13 cellular contexts compared by ENCODE assay signal in the genomic region with DNA sequence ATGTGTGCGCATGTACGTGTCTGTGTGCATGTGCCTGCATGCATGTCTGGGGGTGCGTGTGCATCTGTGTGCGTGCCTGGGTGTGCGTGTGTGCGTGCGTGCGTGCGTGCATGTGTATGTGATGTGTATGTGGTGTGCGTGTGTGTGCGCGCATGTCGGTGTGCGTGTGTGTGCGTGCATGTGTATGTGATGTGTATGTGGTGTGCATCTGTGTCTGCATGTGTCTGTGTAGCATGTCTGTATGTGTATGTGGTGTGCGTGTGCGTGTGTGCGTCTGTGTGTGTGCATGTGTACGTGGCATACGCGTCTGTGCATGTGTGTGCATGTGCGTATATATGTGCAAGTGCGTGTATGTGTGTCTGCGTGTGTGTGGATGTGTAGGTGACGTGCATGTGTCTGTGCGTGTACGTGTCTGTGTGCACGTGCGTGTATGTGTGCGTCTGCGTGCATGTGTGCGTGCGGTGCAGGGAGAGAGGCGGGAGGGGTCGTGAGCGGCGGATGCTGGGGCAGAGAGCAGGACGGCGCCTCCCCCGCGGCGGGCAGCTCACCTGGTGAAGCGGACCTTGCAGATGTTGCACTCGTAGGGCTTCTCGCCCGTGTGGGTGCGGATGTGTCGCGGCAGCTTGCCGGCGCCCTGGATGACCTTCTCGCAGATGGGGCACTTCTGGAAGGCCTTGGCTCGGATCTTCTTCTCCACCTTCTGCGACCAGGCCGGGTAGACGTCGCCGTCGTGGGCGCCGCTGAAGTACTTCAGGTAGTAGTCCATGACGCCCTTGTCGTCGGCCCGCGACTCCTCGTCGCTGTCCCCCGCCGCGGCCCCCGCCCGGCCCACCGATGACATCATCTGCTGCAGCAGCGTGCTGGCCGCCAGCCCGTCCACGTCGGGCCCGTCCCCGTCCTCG. TPM values are rescaled to one million over a fixed set of nuclear protein-coding genes. Genes with fewer than 3 reads are reported as not detected.
DNase-seq lines count a peak whose midpoint lies in the region; ATAC-seq and TF ChIP-seq lines count a peak whose summit lies in the region.
"Had no signal": no experiment of that assay in that cellular context is flagged by ENCODE, and none has a peak within 500 bp of the region (broad histone marks: within the 10 kb centered on the region; RNA-seq: fewer than 3 reads in every experiment).

No MANE protein-coding gene starts in this region.

- peaks cover 0 to 3% (median 1%) of the 10 kb centered on the region in 3 donors for H3K27me3 Mint-ChIP-seq in CD14-positive monocyte (ENCODE audit: low read depth in 3 of 3)
- no peaks in the 10 kb centered on the region for H3K27me3 Mint-ChIP-seq in dendritic cell treated with granulocyte-macrophage colony-stimulating factor and Interleukin-4, amounts not matched to agents 40 ng/mL and 50 ng/mL, for 4 days
- peaks cover 3% of the 10 kb centered on the region for H3K27me3 Mint-ChIP-seq in neural crest cell (ENCODE audit: low read depth)

- H4K20me1 ChIP-seq in IMR-90 (ENCODE audit: insufficient read depth, low read length): peaks cover 96% of the 10 kb centered on the region

- no peak overlapping the region for H4K8ac ChIP-seq in IMR-90 (ENCODE audit: low read depth in 2 of 2, low read length in 2 of 2)

- no peaks in the 10 kb centered on the region for H3K9me3 ChIP-seq in IMR-90 (ENCODE audit: control insufficient read depth, insufficient read depth, low read length)
- H3K9me3 ChIP-seq: psoas muscle had no signal

- H3K56ac ChIP-seq in IMR-90 (ENCODE audit: extremely low read depth, insufficient read depth, low read length): no peak overlapping the region

- dilution Hi-C loops in IMR-90 (cut with HindIII; ENCODE audit: low sequenced_read_pairs, unreplicated experiment): no loop called here

- no peak overlapping the region for H4K91ac ChIP-seq in IMR-90 (ENCODE audit: insufficient read depth, low read depth, low read length)

- H3K27ac ChIP-seq in IMR-90 (ENCODE audit: insufficient read depth, low read length): no peak overlapping the region

- H3K36me3 Mint-ChIP-seq in CD14-positive monocyte: peaks cover 58 to 75% of the 10 kb centered on the region in 2 donors
- H3K36me3 Mint-ChIP-seq in dendritic cell treated with granulocyte-macrophage colony-stimulating factor and Interleukin-4, amounts not matched to agents 40 ng/mL and 50 ng/mL, for 4 days (ENCODE audit: low read depth): peaks cover 93% of the 10 kb centered on the region
- peaks cover 10% of the 10 kb centered on the region for H3K36me3 Mint-ChIP-seq in neural crest cell (ENCODE audit: low read depth)

- intact Hi-C loops in CD14-positive monocyte (cut with micrococcal nuclease): loop anchor here in 1 of 2 donors (2.0 kb wide), 1 partner anchor 13 kb away; a partner anchor contains a TSS
- intact Hi-C loops in IMR-90 (cut with micrococcal nuclease): no loop called here
- intact Hi-C loops in dendritic cell treated with granulocyte-macrophage colony-stimulating factor and Interleukin-4, amounts not matched to agents 40 ng/mL and 50 ng/mL, for 4 days (cut with micrococcal nuclease): loop anchor here (10.0 kb wide), 1 partner anchor 131 kb away; a partner anchor contains a TSS

- no peak overlapping the region for H2BK20ac ChIP-seq in IMR-90 (ENCODE audit: low read depth, low read length)

- H3K4me2 ChIP-seq in IMR-90 (ENCODE audit: low read depth, low read length): no peak overlapping the region

- H3K9ac ChIP-seq in IMR-90 (ENCODE audit: low read depth, low read length): no peak overlapping the region

- no peak overlapping the region for H2BK15ac ChIP-seq in IMR-90 (ENCODE audit: low read depth, low read length)

- peak overlapping the region; percentile 9; the same call in 1 of the 2 replicates for H2AK5ac ChIP-seq in IMR-90 (ENCODE audit: low read depth, low read length)

- no peaks in the 10 kb centered on the region for H3K27me3 ChIP-seq in IMR-90 (ENCODE audit: control insufficient read depth, insufficient read depth, low read length)

- H3K4me3 Mint-ChIP-seq in CD14-positive monocyte: peak overlapping the region; percentile 83 to 85
- peak overlapping the region; percentile 71 for H3K4me3 Mint-ChIP-seq in dendritic cell treated with granulocyte-macrophage colony-stimulating factor and Interleukin-4, amounts not matched to agents 40 ng/mL and 50 ng/mL, for 4 days
- peak overlapping the region; percentile 22 for H3K4me3 Mint-ChIP-seq in neural crest cell

- BruUV-seq in IMR-90 (replicated peaks; lab: Mats Ljungman, UMichigan): no TSS peak

- H2AFZ ChIP-seq in IMR-90 (replicated peaks; ENCODE audit: low read length, poor library complexity): peak overlapping the region; percentile 23

- H2BK120ac ChIP-seq in IMR-90 (ENCODE audit: low read depth, low read length): no peak overlapping the region

- ATAC-seq in IMR-90 (ENCODE audit: low read depth) (no peak), HG02981 (IDR thresholded peaks at IDR 0.05; ENCODE audit: unreplicated experiment) (no peak)

- peak overlapping the region; percentile 96 to 99 (median 98) for H3K27ac Mint-ChIP-seq in CD14-positive monocyte
- H3K27ac Mint-ChIP-seq in dendritic cell treated with granulocyte-macrophage colony-stimulating factor and Interleukin-4, amounts not matched to agents 40 ng/mL and 50 ng/mL, for 4 days: peak overlapping the region; percentile 77
- no peak overlapping the region for H3K27ac Mint-ChIP-seq in neural crest cell (ENCODE audit: unreplicated experiment)

- no peak overlapping the region for H3K18ac ChIP-seq in IMR-90 (ENCODE audit: low read depth, low read length)

- POLR2A ChIA-PET in IMR-90 (lab: Charles Lee; ENCODE audit: unreplicated experiment): no interaction called here

- peak overlapping the region; percentile 0 for H2BK5ac ChIP-seq in IMR-90 (ENCODE audit: low read depth, low read length, poor library complexity, severe bottlenecking)

- CTCF ChIA-PET in IMR-90 (lab: Yijun Ruan, JAX): no interaction called here

- TF ChIP-seq POLR2A in IMR-90 (IDR thresholded peaks at IDR 0.05; ENCODE audit: low read depth, low read length): no peak

- in situ Hi-C loops in IMR-90 (cut with MboI; ENCODE audit: low sequenced_read_pairs): no loop called here

- no peak overlapping the region for H3K4ac ChIP-seq in IMR-90 (ENCODE audit: low read depth, low read length)

- peaks cover 26% of the 10 kb centered on the region for H3K4me1 ChIP-seq in IMR-90 (ENCODE audit: control insufficient read depth, insufficient read depth, low read length)

- no peak overlapping the region for H3K4me3 ChIP-seq in IMR-90 (ENCODE audit: insufficient read depth, low read depth, low read length)
- H3K4me3 ChIP-seq: lung had no signal

- H3K14ac ChIP-seq in IMR-90 (replicated peaks; ENCODE audit: low read depth, low read length): no peak overlapping the region

- WGBS in IMR-90 (ENCODE audit: extremely low coverage in 2 of 2, insufficient read length in 1 of 2), 2 experiments: 93% methylated on average over 67 of the region's 82 CpGs; no CpG with 5 or more reads in 1 of the 2 experiments

- DNase-seq in CD14-positive monocyte (ENCODE audit: low spot score): no peak
- DNase-seq in IMR-90: no peak
- no peak for DNase-seq in neural crest cell (ENCODE audit: low read depth, low spot score)
- DNase-seq in GM10266 (ENCODE audit: extremely low spot score): no peak
- DNase-seq in NCI-H82 (lab: John Stamatoyannopoulos, UW): no peak
- no peak for DNase-seq in H4 (ENCODE audit: low spot score)
- DNase-seq: activated CD4-positive, CD25-positive, alpha-beta regulatory T cell; activated gamma-delta T cell; NCI-H510A treated with DMSO at 0.1 percent for 48 hours; psoas muscle had no signal

- no peak overlapping the region for H4K5ac ChIP-seq in IMR-90 (ENCODE audit: low read depth, low read length)

- TF ChIP-seq CTCF in CD14-positive monocyte (IDR thresholded peaks at IDR 0.05): no peak
- TF ChIP-seq CTCF in IMR-90 (conservative IDR thresholded peaks at IDR 0.05; ENCODE audit: low read depth, low read length): no peak
- no peak for TF ChIP-seq CTCF in neural crest cell (conservative IDR thresholded peaks at IDR 0.05)
- no peak for TF ChIP-seq CTCF in GM10266 (IDR thresholded peaks at IDR 0.05; ENCODE audit: control insufficient read depth, insufficient read depth, low read depth, missing control alignments)

- no peak for TF ChIP-seq RAD21 in IMR-90 (IDR thresholded peaks at IDR 0.05; ENCODE audit: low read length)

- H3K9me1 ChIP-seq in IMR-90 (ENCODE audit: insufficient read depth, low read length): peaks cover 10% of the 10 kb centered on the region

- H3K9me3 Mint-ChIP-seq in CD14-positive monocyte: peaks cover 0 to 6% (median 2%) of the 10 kb centered on the region in 7 donors
- no peaks in the 10 kb centered on the region for H3K9me3 Mint-ChIP-seq in dendritic cell treated with granulocyte-macrophage colony-stimulating factor and Interleukin-4, amounts not matched to agents 40 ng/mL and 50 ng/mL, for 4 days
- no peaks in the 10 kb centered on the region for H3K9me3 Mint-ChIP-seq in neural crest cell

- H3K4me1 Mint-ChIP-seq in CD14-positive monocyte (peaks cover 59% of the 10 kb centered on the region), neural crest cell (peaks cover 17% of the 10 kb centered on the region)
- H3K4me1 Mint-ChIP-seq in dendritic cell treated with granulocyte-macrophage colony-stimulating factor and Interleukin-4, amounts not matched to agents 40 ng/mL and 50 ng/mL, for 4 days (ENCODE audit: low read depth): peaks cover 82% of the 10 kb centered on the region

- H3K23ac ChIP-seq in IMR-90 (ENCODE audit: low read depth, low read length): 0 out of 2 replicates have a peak overlapping the region, but pooled peaks have one; percentile 24

- H2AK9ac ChIP-seq in IMR-90 (replicated peaks; ENCODE audit: low read depth, low read length, poor library complexity): peak overlapping the region; percentile 82

- H3K36me3 ChIP-seq in IMR-90 (ENCODE audit: control insufficient read depth, insufficient read depth, low read length): peaks cover 48% of the 10 kb centered on the region

- H3K79me1 ChIP-seq in IMR-90 (ENCODE audit: low read depth in 1 of 2, low read length in 2 of 2): peaks cover 10 to 62% of the 10 kb centered on the region in 2 experiments

TF ChIP-seq in IMR-90, 13 proteins besides CTCF, POLR2A, EP300 and RAD21 (continues in another document):
- TF ChIP-seq SMC3 (IDR thresholded peaks at IDR 0.05; ENCODE audit: low read depth, low read length) (no peak), NFE2L2 (IDR thresholded peaks at IDR 0.05; ENCODE audit: low read depth, low read length) (no peak)

RNA-seq across cellular contexts. Expression of a gene that starts 13.0 kb away (rescaled TPM):
- 10 to 100 TPM; 18.0 to 20.2 TPM for polyA plus RNA-seq in CD14-positive monocyte
- 3.2 and 4.2 TPM in 2 replicates for total RNA-seq in IMR-90 (2012; rRNA removed)
- polyA plus RNA-seq in IMR-90 (2012; rRNA removed): 10.3 and 14.7 TPM in 2 replicates
- polyA plus RNA-seq in IMR-90 (2012; cell fraction: cytosol; rRNA removed): 6.9 and 17.2 TPM in 2 replicates
- polyA plus RNA-seq in IMR-90 (2012; cell fraction: nucleus; rRNA removed; ENCODE audit: low replicate concordance): 22.8 and 55.1 TPM in 2 replicates
- 15.2 and 15.7 TPM in 2 replicates for total RNA-seq in neural crest cell
- 2.5 and 5.0 TPM in 2 replicates for total RNA-seq in H4 (2014; rRNA removed; shearing (Covaris generic))

RNA-seq across cellular contexts. Expression of a gene that starts 46.1 kb away (rescaled TPM):
- 1 to 10 TPM; 2.3 to 5.9 TPM for polyA plus RNA-seq in CD14-positive monocyte
- 10.8 and 13.6 TPM in 2 replicates for total RNA-seq in IMR-90 (2012; rRNA removed)
- 12.1 and 16.6 TPM in 2 replicates for polyA plus RNA-seq in IMR-90 (2012; rRNA removed)
- 11.9 and 21.3 TPM in 2 replicates for polyA plus RNA-seq in IMR-90 (2012; cell fraction: cytosol; rRNA removed)
- polyA plus RNA-seq in IMR-90 (2012; cell fraction: nucleus; rRNA removed; ENCODE audit: low replicate concordance): 12.0 and 20.3 TPM in 2 replicates
- total RNA-seq in neural crest cell: 49.6 and 58.8 TPM in 2 replicates
- total RNA-seq in H4 (2014; rRNA removed; shearing (Covaris generic)): 5.7 and 9.9 TPM in 2 replicates

Comparison
In these comparisons a context has a peak if more than half of its experiments do, and no peak if none do; other contexts are left out.
1. H3K4me3 Mint-ChIP-seq: peak in every context shown above with its lines; median percentile 84 in CD14-positive monocyte; 71 in dendritic cell treated with granulocyte-macrophage colony-stimulating factor and Interleukin-4, amounts not matched to agents 40 ng/mL and 50 ng/mL, for 4 days; 22 in neural crest cell.